Comparison of ENCODE assay signal across 12 cellular contexts in genomic region chr9:16337322-16338029, GRCh38.
DNase-seq lines count a peak whose midpoint lies in the region; ATAC-seq and TF ChIP-seq lines count a peak whose summit lies in the region.
"Had no signal": no experiment of that assay in that cellular context is flagged by ENCODE, and none has a peak within 500 bp of the region (broad histone marks: within the 10 kb centered on the region; RNA-seq: fewer than 3 reads in every experiment).

No MANE protein-coding gene starts in this region.

- H3K36me3 ChIP-seq in GM23248 (ENCODE audit: low read depth), result no peaks in the 10 kb centered on the region
- H3K36me3 ChIP-seq in smooth muscle cell (ENCODE audit: low read depth), result no peaks in the 10 kb centered on the region
- H3K36me3 ChIP-seq: gastroesophageal sphincter had no signal

- H3K27ac Mint-ChIP-seq in WTC11, result no peak overlapping the region
- H3K27ac Mint-ChIP-seq: activated CD4-positive, alpha-beta memory T cell treated with anti-CD3 and anti-CD28 coated beads for 36 hours; mesothelial cell of epicardium had no signal

- CTCF ChIA-PET in WTC11 (lab: Charles Lee), result no interaction called here

- no peaks in the 10 kb centered on the region for H3K36me3 Mint-ChIP-seq in WTC11
- H3K36me3 Mint-ChIP-seq: activated CD4-positive, alpha-beta memory T cell treated with anti-CD3 and anti-CD28 coated beads for 36 hours; mesothelial cell of epicardium had no signal

- H3F3A ChIP-seq in GM23248 (ENCODE audit: insufficient read depth), result peaks cover 33% of the 10 kb centered on the region
- peaks cover 5% of the 10 kb centered on the region for H3F3A ChIP-seq in smooth muscle cell (ENCODE audit: low read depth)

- H3K9me3 ChIP-seq in GM23248 (ENCODE audit: low read depth) (no peaks in the 10 kb centered on the region), smooth muscle cell (replicated peaks; ENCODE audit: low read depth) (no peaks in the 10 kb centered on the region)
- H3K9me3 ChIP-seq: gastroesophageal sphincter had no signal

- H3K4me2 ChIP-seq in GM23248 (ENCODE audit: unreplicated experiment) (peak overlapping the region; percentile 83), smooth muscle cell (peak overlapping the region; percentile 38)

- H3K9ac ChIP-seq in GM23248, result peak overlapping the region; percentile 67
- H3K9ac ChIP-seq in smooth muscle cell (ENCODE audit: low read depth), result no peak overlapping the region

- H3K27ac ChIP-seq in GM23248 (peak overlapping the region; percentile 95), smooth muscle cell (ENCODE audit: low read depth) (peak overlapping the region; percentile 85)

- in situ Hi-C loops in GM23248 (cut with MboI), result no loop called here

- H3K9me3 Mint-ChIP-seq in WTC11, result peaks cover 4% of the 10 kb centered on the region
- H3K9me3 Mint-ChIP-seq: mesothelial cell of epicardium had no signal

- H3K4me1 Mint-ChIP-seq in WTC11, result no peaks in the 10 kb centered on the region
- H3K4me1 Mint-ChIP-seq: mesothelial cell of epicardium had no signal

- H3K4me1 ChIP-seq in GM23248 (ENCODE audit: insufficient read depth), result peaks cover 37% of the 10 kb centered on the region
- peaks cover 7% of the 10 kb centered on the region for H3K4me1 ChIP-seq in smooth muscle cell (ENCODE audit: low read depth)

- whole genome bisulfite sequencing in GM23248 (ENCODE audit: low coverage in 1 of 2, low lambda C conversion rate in 2 of 2, missing lambda C conversion rate in 2 of 2), 2 experiments, result 22 to 23% methylated on average over 5 of the region's 5 CpGs
- 49% methylated on average over 5 of the region's 5 CpGs for WGBS in smooth muscle cell (ENCODE audit: low lambda C conversion rate)

- peak; percentile 97 for DNase-seq in GM23248
- DNase-seq in foreskin fibroblast, result peak; percentile 96
- no peak for DNase-seq in smooth muscle cell (lab: John Stamatoyannopoulos, UW; ENCODE audit: unreplicated experiment)
- DNase-seq in stimulated activated CD4-positive, alpha-beta T cell treated with anti-CD3 and anti-CD28 coated beads, Interleukin-2, amount 100 ng/mL, for 24 hours, result no peak
- no peak for DNase-seq in WTC11 (ENCODE audit: low spot score)
- DNase-seq: activated CD4-positive, alpha-beta memory T cell treated with anti-CD3 and anti-CD28 coated beads for 36 hours; SIG-M5; stimulated activated naive CD4-positive, alpha-beta T cell had no signal

- no peaks in the 10 kb centered on the region for H4K20me1 ChIP-seq in GM23248 (ENCODE audit: insufficient read depth)
- no peaks in the 10 kb centered on the region for H4K20me1 ChIP-seq in smooth muscle cell (ENCODE audit: low read depth)

- H3K9me2 ChIP-seq in GM23248 (ENCODE audit: insufficient read depth), result no peaks in the 10 kb centered on the region

- H3K79me2 ChIP-seq in GM23248 (ENCODE audit: insufficient read depth) (no peaks in the 10 kb centered on the region), smooth muscle cell (ENCODE audit: low read depth) (no peaks in the 10 kb centered on the region)

- no peaks in the 10 kb centered on the region for H3K27me3 Mint-ChIP-seq in WTC11 (ENCODE audit: low read depth)
- H3K27me3 Mint-ChIP-seq: activated CD4-positive, alpha-beta memory T cell treated with anti-CD3 and anti-CD28 coated beads for 36 hours had no signal

- H2AFZ ChIP-seq in GM23248, result no peak overlapping the region
- H2AFZ ChIP-seq in smooth muscle cell (ENCODE audit: low read depth), result no peak overlapping the region

- POLR2A ChIA-PET in WTC11 (lab: Charles Lee), result no interaction called here

- H3K27me3 ChIP-seq in GM23248 (replicated peaks; ENCODE audit: insufficient read depth) (no peaks in the 10 kb centered on the region), smooth muscle cell (ENCODE audit: low read depth) (no peaks in the 10 kb centered on the region)
- H3K27me3 ChIP-seq: gastroesophageal sphincter had no signal

- no peak overlapping the region for H3K4me3 Mint-ChIP-seq in WTC11
- H3K4me3 Mint-ChIP-seq: activated CD4-positive, alpha-beta memory T cell treated with anti-CD3 and anti-CD28 coated beads for 36 hours; mesothelial cell of epicardium had no signal

- TF ChIP-seq CTCF in foreskin fibroblast (IDR thresholded peaks at IDR 0.05; ENCODE audit: low read depth, low read length) (no peak), smooth muscle cell (IDR thresholded peaks at IDR 0.05; ENCODE audit: borderline replicate concordance, insufficient read depth, poor library complexity, severe bottlenecking) (no peak), WTC11 (IDR thresholded peaks at IDR 0.05) (no peak)

- H3K4me3 ChIP-seq in GM23248 (no peak overlapping the region), foreskin fibroblast (ENCODE audit: low read depth in 1 of 2, low read length in 2 of 2) (no peak overlapping the region), smooth muscle cell (no peak overlapping the region)
- H3K4me3 ChIP-seq: gastroesophageal sphincter had no signal

- ATAC-seq in SK-N-SH treated with all-trans-retinoic acid at 6 μM for 48 hours, result peak; percentile 54
- no peak for ATAC-seq in GM19023 (IDR thresholded peaks at IDR 0.05; ENCODE audit: unreplicated experiment)
- no peak for ATAC-seq in WTC11
- ATAC-seq: gastroesophageal sphincter had no signal

TF ChIP-seq in SK-N-SH treated with all-trans-retinoic acid at 6 μM for 48 hours, 23 proteins besides CTCF, POLR2A, EP300 and RAD21:
- no peak for TF ChIP-seq RARB (CRISPR knock-in tag; IDR thresholded peaks at IDR 0.05)
- TF ChIP-seq PATZ1 (CRISPR knock-in tag; IDR thresholded peaks at IDR 0.05; ENCODE audit: borderline replicate concordance), result 0 out of 2 replicates have a peak, but pooled peaks have one; percentile 8
- no peak for TF ChIP-seq ZNF565 (CRISPR knock-in tag; conservative IDR thresholded peaks at IDR 0.05; ENCODE audit: low read depth)
- TF ChIP-seq ZC3H10 (CRISPR knock-in tag; IDR thresholded peaks at IDR 0.05), result peak; percentile 29; the same call in 1 of the 2 replicates
- TF ChIP-seq ZNF8 (CRISPR knock-in tag; IDR thresholded peaks at IDR 0.05), result no peak
- peak; percentile 57; the same call in 1 of the 2 replicates for TF ChIP-seq ISL1 (CRISPR knock-in tag; IDR thresholded peaks at IDR 0.05)

TF ChIP-seq in WTC11, 78 proteins besides CTCF, POLR2A, EP300 and RAD21:
- TF ChIP-seq ZNF232 (CRISPR knock-in tag; IDR thresholded peaks at IDR 0.05) (no peak), PRDM15 (CRISPR knock-in tag; IDR thresholded peaks at IDR 0.05) (no peak)

Comparison
In these comparisons a context has a peak if more than half of its experiments do, and no peak if none do; other contexts are left out.
1. DNase-seq: peak in GM23248 (single experiment) and foreskin fibroblast (2 of 2); none in smooth muscle cell (single experiment), stimulated activated CD4-positive, alpha-beta T cell treated with anti-CD3 and anti-CD28 coated beads, Interleukin-2, amount 100 ng/mL, for 24 hours (0 of 2) and WTC11 (single experiment).